In genomic region chr1:114512595-114513280, GRCh38 we compare ENCODE assay signal across 10 cellular contexts. TPM values are rescaled to one million over a fixed set of nuclear protein-coding genes. Genes with fewer than 3 reads are reported as not detected.
A peak's percentile ranks its signal among the peaks of the same experiment; 100 is the strongest.
DNase-seq lines count a peak whose midpoint lies in the region; ATAC-seq, FAIRE-seq and TF ChIP-seq lines count a peak whose summit lies in the region.
"Had no signal": no experiment of that assay in that cellular context is flagged by ENCODE, and none has a peak within 500 bp of the region (broad histone marks: within the 10 kb centered on the region; RNA-seq: fewer than 3 reads in every experiment).

No MANE protein-coding gene starts in this region.

- no peaks in the 10 kb centered on the region for H3K27me3 ChIP-seq in CD4-positive, alpha-beta T cell (ENCODE audit: control insufficient read depth, insufficient read depth, low read length)

- FAIRE-seq in GM19239 (lab: Jason Lieb, UNC): no peak

- peak overlapping the region; percentile 100 for H3K27ac Mint-ChIP-seq in CD4-positive, alpha-beta T cell
- H3K27ac Mint-ChIP-seq in HFFc6: no peak overlapping the region
- peak overlapping the region; percentile 67 for H3K27ac Mint-ChIP-seq in activated naive CD8-positive, alpha-beta T cell treated with anti-CD3 and anti-CD28 coated beads, Interleukin-2, amount 50 U/mL, for 24 hours
- H3K27ac Mint-ChIP-seq in natural killer cell treated with Interleukin-12 subunit alpha and Interleukin-12 subunit beta and Interleukin-15 and Interleukin-18, amount 100 ng/mL, for 72 hours: peak overlapping the region; percentile 99 to 100

- H3K27ac ChIP-seq in CD4-positive, alpha-beta T cell (ENCODE audit: low read depth, low read length): no peak overlapping the region

- peak overlapping the region; percentile 100 for H3K4me3 Mint-ChIP-seq in CD4-positive, alpha-beta T cell
- H3K4me3 Mint-ChIP-seq in HFFc6: peak overlapping the region; percentile 98
- H3K4me3 Mint-ChIP-seq in activated naive CD8-positive, alpha-beta T cell treated with anti-CD3 and anti-CD28 coated beads, Interleukin-2, amount 50 U/mL, for 24 hours: peak overlapping the region; percentile 94
- H3K4me3 Mint-ChIP-seq in natural killer cell treated with Interleukin-12 subunit alpha and Interleukin-12 subunit beta and Interleukin-15 and Interleukin-18, amount 100 ng/mL, for 72 hours: peak overlapping the region; percentile 95

- H3K36me3 Mint-ChIP-seq in CD4-positive, alpha-beta T cell (ENCODE audit: low read depth): peaks cover 19% of the 10 kb centered on the region
- H3K36me3 Mint-ChIP-seq in HFFc6 (ENCODE audit: low read depth): no peaks in the 10 kb centered on the region; the same call in 1 of the 2 replicates
- peaks cover 11% of the 10 kb centered on the region for H3K36me3 Mint-ChIP-seq in activated naive CD8-positive, alpha-beta T cell treated with anti-CD3 and anti-CD28 coated beads, Interleukin-2, amount 50 U/mL, for 24 hours (ENCODE audit: low read depth)
- H3K36me3 Mint-ChIP-seq in natural killer cell treated with Interleukin-12 subunit alpha and Interleukin-12 subunit beta and Interleukin-15 and Interleukin-18, amount 100 ng/mL, for 72 hours: peaks cover 7% of the 10 kb centered on the region

- no peak for ATAC-seq in CD4-positive, alpha-beta T cell (ENCODE audit: poor library complexity)
- ATAC-seq in activated naive CD8-positive, alpha-beta T cell treated with anti-CD3 and anti-CD28 coated beads, Interleukin-2, amount 50 U/mL, for 24 hours: no peak
- ATAC-seq in natural killer cell treated with Interleukin-12 subunit alpha and Interleukin-12 subunit beta and Interleukin-15 and Interleukin-18, amount 100 ng/mL, for 72 hours: no peak
- ATAC-seq in HG03039 (IDR thresholded peaks at IDR 0.05; ENCODE audit: unreplicated experiment) (no peak), HG02763 (IDR thresholded peaks at IDR 0.05; ENCODE audit: unreplicated experiment) (no peak), HG03139 (IDR thresholded peaks at IDR 0.05; ENCODE audit: unreplicated experiment) (no peak)
- ATAC-seq: esophagus mucosa had no signal

- CTCF ChIA-PET in CD4-positive, alpha-beta T cell (lab: Charles Lee): interaction anchor here (0.9 to 1.8 kb wide), 2 partner anchors 85 to 268 kb away, joined by 3 to 6 read pairs; partner anchors contain the start of gene SIKE1

- TF ChIP-seq CTCF in CD4-positive, alpha-beta T cell (IDR thresholded peaks at IDR 0.05): no peak
- no peak for TF ChIP-seq CTCF in HFFc6 (IDR thresholded peaks at IDR 0.05)

- POLR2A ChIA-PET in CD4-positive, alpha-beta T cell (lab: Charles Lee): interaction anchor here (1.1 to 4.4 kb wide), 4 partner anchors 68 to 268 kb away, joined by 4 to 37 read pairs (median 11); partner anchors contain the start of genes BCAS2, DENND2C and SIKE1

- H3K4me1 Mint-ChIP-seq in CD4-positive, alpha-beta T cell (ENCODE audit: low read depth): peaks cover 35% of the 10 kb centered on the region
- H3K4me1 Mint-ChIP-seq in HFFc6 (ENCODE audit: low read depth): peaks cover 38% of the 10 kb centered on the region
- peaks cover 31% of the 10 kb centered on the region for H3K4me1 Mint-ChIP-seq in activated naive CD8-positive, alpha-beta T cell treated with anti-CD3 and anti-CD28 coated beads, Interleukin-2, amount 50 U/mL, for 24 hours
- H3K4me1 Mint-ChIP-seq in natural killer cell treated with Interleukin-12 subunit alpha and Interleukin-12 subunit beta and Interleukin-15 and Interleukin-18, amount 100 ng/mL, for 72 hours (ENCODE audit: low read depth in 2 of 2): peaks cover 32 to 33% of the 10 kb centered on the region in 2 donors

- intact Hi-C loops in CD4-positive, alpha-beta T cell (cut with DNase I, micrococcal nuclease): loop anchor here (5.0 to 10.0 kb wide), 5 partner anchors 205 to 1558 kb away; partner anchors contain the start of genes LRIG2 (in 1 of the 2), NRAS (in 1 of the 2) and SLC16A1 (in 1 of the 2)

- H3K9me3 Mint-ChIP-seq in CD4-positive, alpha-beta T cell: no peaks in the 10 kb centered on the region
- no peaks in the 10 kb centered on the region for H3K9me3 Mint-ChIP-seq in HFFc6
- H3K9me3 Mint-ChIP-seq in activated naive CD8-positive, alpha-beta T cell treated with anti-CD3 and anti-CD28 coated beads, Interleukin-2, amount 50 U/mL, for 24 hours: no peaks in the 10 kb centered on the region
- H3K9me3 Mint-ChIP-seq in natural killer cell treated with Interleukin-12 subunit alpha and Interleukin-12 subunit beta and Interleukin-15 and Interleukin-18, amount 100 ng/mL, for 72 hours: no peaks in the 10 kb centered on the region

- DNase-seq in CD4-positive, alpha-beta T cell: no peak
- no peak for DNase-seq in HFFc6
- no peak for DNase-seq in activated naive CD8-positive, alpha-beta T cell treated with anti-CD3 and anti-CD28 coated beads, Interleukin-2, amount 50 U/mL, for 24 hours
- no peak for DNase-seq in natural killer cell treated with Interleukin-12 subunit alpha and Interleukin-12 subunit beta and Interleukin-15 and Interleukin-18, amount 100 ng/mL, for 72 hours (ENCODE audit: low spot score)
- no peak for DNase-seq in GM19239 (ENCODE audit: insufficient read length, low spot score)
- DNase-seq: NCI-H1436 had no signal

- no peaks in the 10 kb centered on the region for H3K27me3 Mint-ChIP-seq in CD4-positive, alpha-beta T cell
- H3K27me3 Mint-ChIP-seq in HFFc6 (ENCODE audit: insufficient read depth): peaks cover 3% of the 10 kb centered on the region
- H3K27me3 Mint-ChIP-seq in activated naive CD8-positive, alpha-beta T cell treated with anti-CD3 and anti-CD28 coated beads, Interleukin-2, amount 50 U/mL, for 24 hours: no peaks in the 10 kb centered on the region
- H3K27me3 Mint-ChIP-seq in natural killer cell treated with Interleukin-12 subunit alpha and Interleukin-12 subunit beta and Interleukin-15 and Interleukin-18, amount 100 ng/mL, for 72 hours: peaks cover 0 to 2% of the 10 kb centered on the region in 2 donors

- H3K9me3 ChIP-seq in CD4-positive, alpha-beta T cell (ENCODE audit: control insufficient read depth, low read length): no peaks in the 10 kb centered on the region

RNA-seq across cellular contexts. Expression of gene TRIM33, which starts 1.7 kb away (rescaled TPM):
- 10 to 100 TPM; 42.6 to 45.0 TPM for total RNA-seq in CD4-positive, alpha-beta T cell
- total RNA-seq in HFFc6 (2021; fragmentation: NEBNext Ultra II Directional; extraction: Animal tissue kit (Norgen Biotek cat#: 25700)): 10 to 100 TPM; 17.6 to 20.5 (median 19.3) TPM
- total RNA-seq in natural killer cell treated with Interleukin-12 subunit alpha and Interleukin-12 subunit beta and Interleukin-15 and Interleukin-18, amount 100 ng/mL, for 72 hours: 10 to 100 TPM; 48.1 to 55.7 TPM
